Comparison of ENCODE assay signal across 15 cellular contexts in genomic region chr2:76759634-76760366, GRCh38.
"Had no signal": no experiment of that assay in that cellular context is flagged by ENCODE, and none has a peak within 500 bp of the region (broad histone marks: within the 10 kb centered on the region; RNA-seq: fewer than 3 reads in every experiment).

No MANE protein-coding gene starts in this region.

- H3K4me1 ChIP-seq: upper lobe of left lung had no signal

- H3K27me3 Mint-ChIP-seq: activated CD4-positive, alpha-beta memory T cell treated with anti-CD3 and anti-CD28 coated beads for 36 hours; activated naive CD8-positive, alpha-beta T cell; central memory CD8-positive, alpha-beta T cell; effector memory CD8-positive, alpha-beta T cell had no signal

- H3K4me3 ChIP-seq: upper lobe of left lung had no signal

- H3K27ac ChIP-seq: upper lobe of left lung had no signal

- H3K27me3 ChIP-seq: upper lobe of left lung had no signal

- H3K9me3 ChIP-seq: upper lobe of left lung had no signal

- H3K4me3 Mint-ChIP-seq: activated CD4-positive, alpha-beta memory T cell treated with anti-CD3 and anti-CD28 coated beads for 36 hours; activated naive CD8-positive, alpha-beta T cell; brain; central memory CD8-positive, alpha-beta T cell; effector memory CD8-positive, alpha-beta T cell; nephron progenitor cell had no signal

- H3K9me3 Mint-ChIP-seq: brain, nephron progenitor cell had no signal

- ATAC-seq: effector memory CD8-positive, alpha-beta T cell; sciatic nerve had no signal

- H3K27ac Mint-ChIP-seq: activated CD4-positive, alpha-beta memory T cell treated with anti-CD3 and anti-CD28 coated beads for 36 hours; activated naive CD8-positive, alpha-beta T cell; brain; effector memory CD8-positive, alpha-beta T cell; nephron progenitor cell had no signal

- H3K36me3 Mint-ChIP-seq: activated CD4-positive, alpha-beta memory T cell treated with anti-CD3 and anti-CD28 coated beads for 36 hours; activated naive CD8-positive, alpha-beta T cell; brain had no signal

- H3K4me1 Mint-ChIP-seq: brain; central memory CD8-positive, alpha-beta T cell; nephron progenitor cell had no signal

- H3K36me3 ChIP-seq: upper lobe of left lung had no signal

- DNase-seq: activated CD4-positive, alpha-beta memory T cell treated with anti-CD3 and anti-CD28 coated beads for 36 hours; activated gamma-delta T cell; activated T-cell treated with anti-CD3 and anti-CD28 coated beads, Interleukin-2, amount 50 U/mL, for 48 hours; amygdala; cortex of kidney; effector memory CD8-positive, alpha-beta T cell; hippocampal formation; nephron progenitor cell; stimulated activated CD4-positive, alpha-beta T cell treated with anti-CD3 and anti-CD28 coated beads, Interleukin-2, amount 100 ng/mL, for 24 hours; stimulated activated naive CD4-positive, alpha-beta T cell treated with Interleukin-2 at 50 U/mL for 16 hours; upper lobe of left lung had no signal
